ENCODE assay signal across 8 cellular contexts in the genomic region with DNA sequence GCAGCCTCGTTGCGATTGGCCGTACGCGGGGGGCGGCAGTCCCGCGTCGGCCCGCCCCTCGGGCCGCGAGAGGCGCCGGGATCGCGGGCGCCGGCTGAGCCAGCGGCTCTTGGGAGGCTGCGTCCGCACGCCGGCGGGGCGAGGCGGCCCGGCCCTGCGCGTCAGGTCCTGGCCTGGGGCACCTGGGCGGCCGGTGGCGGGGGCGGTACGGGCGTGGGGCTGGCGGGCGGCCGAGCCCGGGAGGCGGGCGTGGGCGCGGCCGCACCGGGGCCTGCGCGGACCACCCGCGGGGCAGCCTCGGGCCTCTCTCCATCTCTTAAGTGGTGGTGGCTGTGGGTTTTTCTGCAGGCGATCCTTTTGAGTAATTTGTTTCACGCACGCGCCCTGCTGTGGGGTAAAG. TPM values are rescaled to one million over a fixed set of nuclear protein-coding genes. Genes with fewer than 3 reads are reported as not detected.
A peak's percentile ranks its signal among the peaks of the same experiment; 100 is the strongest.
DNase-seq lines count a peak whose midpoint lies in the region; ATAC-seq and TF ChIP-seq lines count a peak whose summit lies in the region.
"Not testable (repeated sequence)": the region's sequence is repeated elsewhere in the genome, so short reads cannot be mapped to it uniquely, and the experiment has no call there.

No MANE protein-coding gene starts in this region.

- H3K4me1 Mint-ChIP-seq in activated CD8-positive, alpha-beta T cell treated with anti-CD3 and anti-CD28 coated beads for 36 hours (ENCODE audit: low read depth) = peaks cover 23% of the 10 kb centered on the region

- not testable (repeated sequence) for H3K27me3 Mint-ChIP-seq in activated CD8-positive, alpha-beta T cell treated with anti-CD3 and anti-CD28 coated beads for 36 hours

- not testable (repeated sequence) for DNase-seq in BJ (ENCODE audit: low read depth); breast epithelium (ENCODE audit: low spot score in 2 of 2)
- DNase-seq in MG63 (peak; percentile 10), cardiac muscle cell (ENCODE audit: low read depth in 1 of 2, low spot score in 1 of 2) (peak; percentile 40 to 48), mucosa of gallbladder (ENCODE audit: low spot score) (peak; percentile 55)
- peak; percentile 43 for DNase-seq in activated CD8-positive, alpha-beta T cell treated with anti-CD3 and anti-CD28 coated beads for 36 hours
- DNase-seq in stimulated activated CD8-positive, alpha-beta memory T cell treated with anti-CD3 and anti-CD28 coated beads, Interleukin-12 subunit alpha, Interleukin-12 subunit beta, amount 100 ng/mL, for 4 hours (ENCODE audit: low read depth) = peak; percentile 22

- not testable (repeated sequence) for H3K27me3 ChIP-seq in BJ (ENCODE audit: control insufficient read depth, insufficient read depth, low read length); MG63; breast epithelium; cardiac muscle cell

- not testable (repeated sequence) for H3K9me3 ChIP-seq in MG63; breast epithelium; cardiac muscle cell (ENCODE audit: low read depth)

- peak overlapping the region in 1 of 2 donors; percentile 84 for H3K27ac ChIP-seq in breast epithelium
- H3K27ac ChIP-seq in cardiac muscle cell = not testable (repeated sequence)

- not testable (repeated sequence) for H3K9me3 Mint-ChIP-seq in activated CD8-positive, alpha-beta T cell treated with anti-CD3 and anti-CD28 coated beads for 36 hours

- H3K4me3 ChIP-seq in BJ (ENCODE audit: low read depth, low read length) (peak overlapping the region; percentile 47), MG63 (peak overlapping the region; percentile 38), breast epithelium (peak overlapping the region; percentile 42 to 67 (median 51)), cardiac muscle cell (peak overlapping the region; percentile 29)

- POLR2A ChIA-PET in BJ (lab: Charles Lee); activated CD8-positive, alpha-beta T cell treated with anti-CD3 and anti-CD28 coated beads for 36 hours (lab: Charles Lee): not testable (repeated sequence)

- ATAC-seq in GM19452 (IDR thresholded peaks at IDR 0.05; ENCODE audit: unreplicated experiment) = peak; percentile 37
- ATAC-seq in activated CD8-positive, alpha-beta T cell treated with anti-CD3 and anti-CD28 coated beads for 36 hours = not testable (repeated sequence)

- intact Hi-C loops in activated CD8-positive, alpha-beta T cell treated with anti-CD3 and anti-CD28 coated beads for 36 hours (cut with micrococcal nuclease); breast epithelium (cut with DNase I; ENCODE audit: low total_unique reads): not testable (repeated sequence)

- peak overlapping the region; percentile 75 for H3K27ac Mint-ChIP-seq in activated CD8-positive, alpha-beta T cell treated with anti-CD3 and anti-CD28 coated beads for 36 hours

- TF ChIP-seq CTCF in BJ (IDR thresholded peaks at IDR 0.05; ENCODE audit: insufficient read depth, low read depth, low read length); activated CD8-positive, alpha-beta T cell treated with anti-CD3 and anti-CD28 coated beads for 36 hours (IDR thresholded peaks at IDR 0.05); breast epithelium (IDR thresholded peaks at IDR 0.05); cardiac muscle cell (IDR thresholded peaks at IDR 0.05; ENCODE audit: low read depth, low read length): not testable (repeated sequence)

- CTCF ChIA-PET in BJ (lab: Yijun Ruan, JAX); activated CD8-positive, alpha-beta T cell treated with anti-CD3 and anti-CD28 coated beads for 36 hours (lab: Charles Lee): not testable (repeated sequence)

- H3K36me3 Mint-ChIP-seq in activated CD8-positive, alpha-beta T cell treated with anti-CD3 and anti-CD28 coated beads for 36 hours (ENCODE audit: low read depth) = peaks cover 16% of the 10 kb centered on the region

- TF ChIP-seq POLR2A in breast epithelium (IDR thresholded peaks at IDR 0.05) = not testable (repeated sequence)

- H3K36me3 ChIP-seq in BJ (ENCODE audit: control insufficient read depth, insufficient read depth, low read length); MG63; breast epithelium; cardiac muscle cell: not testable (repeated sequence)

- not testable (repeated sequence) for H3K4me1 ChIP-seq in breast epithelium; cardiac muscle cell (ENCODE audit: low read depth)

- H3K4me3 Mint-ChIP-seq in activated CD8-positive, alpha-beta T cell treated with anti-CD3 and anti-CD28 coated beads for 36 hours = peak overlapping the region; percentile 83

RNA-seq across cellular contexts. Expression of gene GOLGA6L26, which starts 30.3 kb away (rescaled TPM):
- not detected in 2 replicates for polyA plus RNA-seq in BJ (2011; rRNA removed)
- not detected in 2 replicates for polyA minus RNA-seq in BJ (2011; rRNA and poly(A)+ RNA removed)
- not detected in 2 replicates for total RNA-seq in MG63 (2014; rRNA removed; shearing (Covaris generic); ENCODE audit: low replicate concordance)
- not detected for total RNA-seq in activated CD8-positive, alpha-beta T cell treated with anti-CD3 and anti-CD28 coated beads for 36 hours
- not detected for total RNA-seq in breast epithelium
- total RNA-seq in cardiac muscle cell = not detected in 2 replicates
- polyA plus RNA-seq in cardiac muscle cell = not detected in 2 replicates
- total RNA-seq in mucosa of gallbladder = not detected

RNA-seq across cellular contexts. Expression of gene GOLGA8S, which starts 50.9 kb away (rescaled TPM):
- polyA plus RNA-seq in BJ (2011; rRNA removed) (0.01 and 0.04 TPM in 2 replicates), cardiac muscle cell (not detected in 2 replicates)
- not detected in 2 replicates for polyA minus RNA-seq in BJ (2011; rRNA and poly(A)+ RNA removed)
- not detected in 2 replicates for total RNA-seq in MG63 (2014; rRNA removed; shearing (Covaris generic); ENCODE audit: low replicate concordance)
- under 1 TPM; 0.13 to 0.16 TPM for total RNA-seq in activated CD8-positive, alpha-beta T cell treated with anti-CD3 and anti-CD28 coated beads for 36 hours
- total RNA-seq in breast epithelium (under 1 TPM in 2 of 3 donors, not detected in 1; under 0.01 to 0.44 TPM), cardiac muscle cell (0.04 TPM in 1 of 2 replicates, not detected in the other), mucosa of gallbladder (0.29 TPM)
